ENCODE assay signal across 28 cellular contexts in the genomic region with DNA sequence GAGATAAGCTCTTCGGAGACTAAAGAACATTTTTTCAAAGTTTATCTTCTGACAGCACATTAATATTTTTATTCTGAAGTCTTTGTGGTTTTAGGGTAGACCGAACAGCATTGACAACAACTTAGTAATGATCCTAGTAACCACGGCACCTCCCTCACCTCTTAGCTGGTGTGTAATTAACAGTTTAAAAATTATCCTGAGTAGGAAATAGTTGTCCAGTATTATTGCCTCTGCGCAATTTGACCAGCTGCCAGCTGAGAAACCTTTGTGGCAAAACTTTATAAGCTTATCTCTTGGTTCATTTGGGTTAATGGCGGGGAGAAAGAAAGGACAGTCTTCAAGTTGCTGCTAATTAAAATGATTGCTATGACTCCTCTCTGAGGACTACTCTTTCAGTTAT.
DNase-seq lines count a peak whose midpoint lies in the region; ATAC-seq and TF ChIP-seq lines count a peak whose summit lies in the region.
"Had no signal": no experiment of that assay in that cellular context is flagged by ENCODE, and none has a peak within 500 bp of the region (broad histone marks: within the 10 kb centered on the region; RNA-seq: fewer than 3 reads in every experiment).

No MANE protein-coding gene starts in this region.

- no peak for ATAC-seq in HG02763 (IDR thresholded peaks at IDR 0.05; ENCODE audit: unreplicated experiment)
- ATAC-seq: activated T-helper 17 cell treated with anti-CD3 and anti-CD28 coated beads, Interleukin-2, amount 50 U/mL, for 72 hours; HCT116; HepG2; Right ventricle myocardium inferior; stimulated activated memory B cell treated with anti-CD40 and anti-IgM and Interleukin-4, amounts not matched to agents 10 μg/mL and 1 μg/mL and 100 μg/mL, for 72 hours had no signal

- H3K9me3 ChIP-seq in A673 (ENCODE audit: low read depth, low read length, poor library complexity, severe bottlenecking): no peaks in the 10 kb centered on the region
- H3K9me3 ChIP-seq in vagina: no peaks in the 10 kb centered on the region
- H3K9me3 ChIP-seq: suprapubic skin had no signal

- H3K4me1 ChIP-seq in A673 (ENCODE audit: insufficient read depth, low read length, poor library complexity, severe bottlenecking) (no peaks in the 10 kb centered on the region), vagina (no peaks in the 10 kb centered on the region)
- H3K4me1 ChIP-seq: suprapubic skin had no signal

- peak; percentile 1 for DNase-seq in A673 (ENCODE audit: low spot score)
- peak; percentile 15 for DNase-seq in NCI-H1105 (lab: John Stamatoyannopoulos, UW)
- peak; percentile 47 for DNase-seq in NCI-H748 treated with DMSO at 0.1 percent for 48 hours (lab: John Stamatoyannopoulos, UW)
- DNase-seq in kidney epithelial cell (ENCODE audit: low read depth): peak; percentile 9
- no peak for DNase-seq in cerebellar nuclear complex (lab: John Stamatoyannopoulos, UW)
- no peak for DNase-seq in NCI-H1694 treated with DMSO at 0.1 percent for 48 hours (lab: John Stamatoyannopoulos, UW)
- DNase-seq in vagina (ENCODE audit: extremely low spot score in 2 of 2): no peak
- DNase-seq: activated B cell treated with CpG ODN at 0.5 μM for 24 hours; activated CD4-positive, alpha-beta T cell treated with anti-CD3 and anti-CD28 coated beads, Interleukin-2, amount 50 U/mL, for 4 hours; anterior cingulate cortex; glutamatergic neuron; Kasumi-1; naive B cell; NCI-H1048; NCI-H2171 treated with DMSO at 0.1 percent for 48 hours; occipital lobe; retina; stimulated activated CD4-positive, alpha-beta T cell treated with anti-CD3 and anti-CD28 coated beads, Interleukin-2, amount 100 ng/mL, for 48 hours; T-helper 9 cell had no signal

- BruUV-seq in A673 (replicated peaks; lab: Mats Ljungman, UMichigan): no TSS peak

- TF ChIP-seq CTCF in A673 (conservative IDR thresholded peaks at IDR 0.05; ENCODE audit: low read depth, low read length) (no peak), kidney epithelial cell (IDR thresholded peaks at IDR 0.05; ENCODE audit: insufficient read depth, low read length, poor library complexity, severe bottlenecking) (no peak), vagina (IDR thresholded peaks at IDR 0.05) (no peak)

- POLR2A ChIA-PET in A673 (lab: Charles Lee; ENCODE audit: low non-redundant PET): interaction anchor here (0.6 kb wide), 1 partner anchor 17 kb away, joined by 3 read pairs; no protein-coding TSS in a partner anchor

- H3K27ac ChIP-seq in A673 (ENCODE audit: low read depth, low read length, poor library complexity, severe bottlenecking) (no peak overlapping the region), vagina (no peak overlapping the region)
- H3K27ac ChIP-seq: C4-2B, HL-60, suprapubic skin had no signal

- CTCF ChIA-PET in A673 (lab: Charles Lee): no interaction called here

- no peaks in the 10 kb centered on the region for H3K27me3 ChIP-seq in A673 (replicated peaks; ENCODE audit: insufficient read depth, low read depth, low read length, poor library complexity)
- H3K27me3 ChIP-seq in kidney epithelial cell (ENCODE audit: control insufficient read depth, insufficient read depth, low read length): no peaks in the 10 kb centered on the region
- H3K27me3 ChIP-seq in vagina: no peaks in the 10 kb centered on the region
- H3K27me3 ChIP-seq: suprapubic skin had no signal

- no peak overlapping the region for H3K4me3 ChIP-seq in A673 (ENCODE audit: low read depth, low read length, poor library complexity, severe bottlenecking)
- no peak overlapping the region for H3K4me3 ChIP-seq in kidney epithelial cell (ENCODE audit: low read depth, low read length)
- no peak overlapping the region for H3K4me3 ChIP-seq in vagina
- H3K4me3 ChIP-seq: suprapubic skin had no signal

- no peak for TF ChIP-seq POLR2A in vagina (IDR thresholded peaks at IDR 0.05)

- intact Hi-C loops in A673 (cut with micrococcal nuclease; ENCODE audit: unreplicated experiment) (no loop called here), vagina (cut with DNase I) (no loop called here)

- no peaks in the 10 kb centered on the region for H3K36me3 ChIP-seq in A673 (ENCODE audit: insufficient read depth, low read length, poor library complexity, severe bottlenecking)
- no peaks in the 10 kb centered on the region for H3K36me3 ChIP-seq in kidney epithelial cell (ENCODE audit: control insufficient read depth, insufficient read depth, low read length)
- H3K36me3 ChIP-seq in vagina: no peaks in the 10 kb centered on the region
- H3K36me3 ChIP-seq: suprapubic skin had no signal

Comparison
In these comparisons a context has a peak if more than half of its experiments do, and no peak if none do; other contexts are left out.
1. DNase-seq: peak in A673 (single experiment), NCI-H1105 (single experiment), NCI-H748 treated with DMSO at 0.1 percent for 48 hours (single experiment) and kidney epithelial cell (single experiment); none in cerebellar nuclear complex (0 of 2), NCI-H1694 treated with DMSO at 0.1 percent for 48 hours (single experiment) and vagina (0 of 2).